2 cellular contexts compared by ENCODE assay signal in the genomic region with DNA sequence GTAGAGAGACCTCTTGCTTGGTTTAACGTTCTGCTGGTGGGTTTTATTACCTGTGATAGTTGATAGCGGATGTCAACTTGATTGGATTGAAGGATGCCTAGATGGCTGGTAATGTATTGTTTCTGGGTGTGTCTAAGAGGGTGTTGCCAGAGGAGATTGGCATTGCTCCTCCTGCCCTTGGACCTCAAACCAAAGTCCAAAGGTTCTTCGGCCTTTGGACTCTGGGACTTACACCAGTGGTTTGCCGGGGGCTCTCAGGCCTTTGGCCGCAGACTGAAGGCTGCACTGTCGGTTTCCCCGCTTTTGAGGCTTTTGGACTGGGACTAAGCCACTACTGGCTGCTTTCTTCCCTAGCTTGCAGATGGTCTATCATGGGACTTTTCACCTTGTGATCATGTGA.
TF ChIP-seq lines count a peak whose summit lies in the region.

No MANE protein-coding gene starts in this region.

TF ChIP-seq in H1, 55 proteins besides CTCF, POLR2A, EP300 and RAD21:
- TF ChIP-seq EGR1 (IDR thresholded peaks at IDR 0.05; ENCODE audit: borderline replicate concordance, low read depth, low read length) (no peak), CTBP2 (IDR thresholded peaks at IDR 0.05; ENCODE audit: borderline replicate concordance, insufficient read depth, insufficient read length, low read length) (no peak), BACH1 (IDR thresholded peaks at IDR 0.05; ENCODE audit: low read length) (no peak), HDAC6 (IDR thresholded peaks at IDR 0.05; ENCODE audit: low read depth, low read length) (no peak), FOSL1 (IDR thresholded peaks at IDR 0.05; ENCODE audit: insufficient read depth, low read depth, low read length) (no peak), KDM1A (IDR thresholded peaks at IDR 0.05; ENCODE audit: borderline replicate concordance, low read length) (no peak), ASH2L (IDR thresholded peaks at IDR 0.05; ENCODE audit: low read length) (no peak), HDAC2 (IDR thresholded peaks at IDR 0.05; ENCODE audit: borderline replicate concordance in 1 of 2, low read depth in 2 of 2, low read length in 2 of 2) (no peak), JUN (IDR thresholded peaks at IDR 0.05; ENCODE audit: low read depth, low read length) (no peak)

TF ChIP-seq in liver, 16 proteins besides CTCF, POLR2A, EP300 and RAD21:
- TF ChIP-seq HNF4A (conservative IDR thresholded peaks at IDR 0.05) = peak; percentile 55 to 66
- no peak for TF ChIP-seq YY1 (IDR thresholded peaks at IDR 0.05)
